Comparison of ENCODE assay signal across 33 cellular contexts in genomic region chr15:40287968-40288367, GRCh38. TPM values are rescaled to one million over a fixed set of nuclear protein-coding genes. Genes with fewer than 3 reads are reported as not detected.
DNase-seq lines count a peak whose midpoint lies in the region; ATAC-seq and TF ChIP-seq lines count a peak whose summit lies in the region.
"Had no signal": no experiment of that assay in that cellular context is flagged by ENCODE, and none has a peak within 500 bp of the region (broad histone marks: within the 10 kb centered on the region; RNA-seq: fewer than 3 reads in every experiment).

No MANE protein-coding gene starts in this region.

- H3K36me3 Mint-ChIP-seq in T-helper 17 cell (ENCODE audit: low read depth) = peaks cover 2% of the 10 kb centered on the region
- H3K36me3 Mint-ChIP-seq: mesothelial cell of epicardium, WTC11 had no signal

- no peaks in the 10 kb centered on the region for H3K79me2 ChIP-seq in mesendoderm (ENCODE audit: control insufficient read depth, insufficient read depth, low read length)

- peaks cover 2% of the 10 kb centered on the region for H3K4me1 Mint-ChIP-seq in T-helper 17 cell

- POLR2A ChIA-PET in GM10248 (lab: Yijun Ruan, JAX) = no interaction called here

- peak in 2 of 3 donors; percentile 53 to 66 for DNase-seq in right cardiac atrium
- DNase-seq in right atrium auricular region (ENCODE audit: low spot score) = no peak
- DNase-seq in T-helper 17 cell = no peak
- peak; percentile 35 for DNase-seq in mesendoderm
- no peak for DNase-seq in spleen
- DNase-seq in GM10248 (ENCODE audit: extremely low spot score) = no peak
- DNase-seq in D341Med (ENCODE audit: low spot score) = no peak
- DNase-seq: activated CD4-positive, alpha-beta T cell treated with anti-CD3 and anti-CD28 coated beads, Interleukin-2, amount 50 U/mL, for 1 hour; activated T-cell treated with anti-CD3 and anti-CD28 coated beads, Interleukin-2, amount 50 U/mL, for 1 hour; AML-193; CD8-positive, alpha-beta memory T cell; central memory CD4-positive, alpha-beta T cell; cortex of kidney; DMS 273 treated with DMSO at 0.1 percent for 48 hours; erythroblast; IMR-90; kidney; naive thymus-derived CD8-positive, alpha-beta T cell; NCI-H1048; NCI-H446 treated with DMSO at 0.1 percent for 48 hours; occipital lobe; stimulated activated naive B cell treated with anti-CD40 and anti-IgM and Interleukin-4, amounts not matched to agents 10 μg/mL and 1 μg/mL and 100 μg/mL, for 72 hours; SW 1271; T-helper 9 cell had no signal

- WGBS in right cardiac atrium = 57% methylated on average over 4 of the region's 4 CpGs
- WGBS in mesendoderm (ENCODE audit: extremely low coverage, insufficient coverage, low lambda C conversion rate) = no CpG with 5 or more reads among the region's 4 CpGs
- WGBS in spleen, 5 donors = 79 to 100% (median 87%) methylated on average over 4 of the region's 4 CpGs

- H2BK120ac ChIP-seq in mesendoderm (ENCODE audit: low read depth, low read length) = no peak overlapping the region

- no peak overlapping the region for H2BK15ac ChIP-seq in mesendoderm (replicated peaks; ENCODE audit: low read depth)

- H3K4me2 ChIP-seq in mesendoderm (ENCODE audit: low read length) = no peak overlapping the region

- H3K4ac ChIP-seq in mesendoderm (ENCODE audit: low read depth, low read length) = no peak overlapping the region

- CTCF ChIA-PET in GM10248 (lab: Yijun Ruan, JAX) = interaction anchor here (1.1 to 11.5 kb wide), 7 partner anchors 9 to 133 kb away, joined by 5 to 82 read pairs (median 10); partner anchors contain the start of gene PLCB2

- H3K27me3 Mint-ChIP-seq in T-helper 17 cell = no peaks in the 10 kb centered on the region
- H3K27me3 Mint-ChIP-seq: CD8-positive, alpha-beta memory T cell; naive thymus-derived CD8-positive, alpha-beta T cell; stimulated activated naive B cell treated with anti-CD40 and anti-IgM and Interleukin-4, amounts not matched to agents 10 μg/mL and 1 μg/mL and 100 μg/mL, for 72 hours had no signal

- H3K9ac ChIP-seq in mesendoderm (ENCODE audit: low read length) = no peak overlapping the region

- peaks cover 4% of the 10 kb centered on the region for H3K4me1 ChIP-seq in right cardiac atrium (ENCODE audit: control insufficient read depth, insufficient read depth, low read length)
- H3K4me1 ChIP-seq in right atrium auricular region = peaks cover 0 to 48% of the 10 kb centered on the region in 2 donors
- peaks cover 13% of the 10 kb centered on the region for H3K4me1 ChIP-seq in mesendoderm (ENCODE audit: control insufficient read depth, low read depth, low read length)
- peaks cover 5 to 47% (median 12%) of the 10 kb centered on the region in 6 donors for H3K4me1 ChIP-seq in spleen

- no peak overlapping the region for H3K18ac ChIP-seq in mesendoderm (ENCODE audit: low read length)

- ATAC-seq in right cardiac atrium = no peak
- no peak for ATAC-seq in T-helper 17 cell
- ATAC-seq in GM19452 (IDR thresholded peaks at IDR 0.05; ENCODE audit: unreplicated experiment) = no peak
- ATAC-seq: naive thymus-derived CD8-positive, alpha-beta T cell; stimulated activated naive B cell treated with anti-CD40 and anti-IgM and Interleukin-4, amounts not matched to agents 10 μg/mL and 1 μg/mL and 100 μg/mL, for 72 hours; WTC11 had no signal

- H3K27me3 ChIP-seq in right cardiac atrium (ENCODE audit: control insufficient read depth, insufficient read depth) (no peaks in the 10 kb centered on the region), right atrium auricular region (peaks cover 0 to 2% of the 10 kb centered on the region in 2 donors), mesendoderm (ENCODE audit: insufficient read depth, low read length, poor library complexity) (peaks cover 11% of the 10 kb centered on the region), spleen (replicated peaks in 1 of 7) (peaks cover 0 to 25% (median 10%) of the 10 kb centered on the region in 7 donors)

- no peaks in the 10 kb centered on the region for H3K36me3 ChIP-seq in right atrium auricular region
- H3K36me3 ChIP-seq in mesendoderm (ENCODE audit: control insufficient read depth, insufficient read depth, low read length) = no peaks in the 10 kb centered on the region
- peaks cover 0 to 70% (median 47%) of the 10 kb centered on the region in 6 donors for H3K36me3 ChIP-seq in spleen
- H3K36me3 ChIP-seq: suprapubic skin had no signal

- H3K79me1 ChIP-seq in mesendoderm (ENCODE audit: low read length) = no peaks in the 10 kb centered on the region

- H3K27ac Mint-ChIP-seq in T-helper 17 cell = peak overlapping the region; percentile 74
- H3K27ac Mint-ChIP-seq: mesothelial cell of epicardium; naive thymus-derived CD8-positive, alpha-beta T cell; stimulated activated naive B cell treated with anti-CD40 and anti-IgM and Interleukin-4, amounts not matched to agents 10 μg/mL and 1 μg/mL and 100 μg/mL, for 72 hours; WTC11 had no signal

- no peak overlapping the region for H3K56ac ChIP-seq in mesendoderm (ENCODE audit: low read length)

- no peak overlapping the region for H3K4me3 Mint-ChIP-seq in T-helper 17 cell
- H3K4me3 Mint-ChIP-seq: mesothelial cell of epicardium; naive thymus-derived CD8-positive, alpha-beta T cell; stimulated activated naive B cell treated with anti-CD40 and anti-IgM and Interleukin-4, amounts not matched to agents 10 μg/mL and 1 μg/mL and 100 μg/mL, for 72 hours; WTC11 had no signal

- H3K4me3 ChIP-seq in right cardiac atrium (ENCODE audit: low read length) (no peak overlapping the region), right atrium auricular region (no peak overlapping the region), mesendoderm (ENCODE audit: low read length) (no peak overlapping the region), spleen (no peak overlapping the region)
- H3K4me3 ChIP-seq: heart left ventricle, suprapubic skin had no signal

- H3K9me3 ChIP-seq in right cardiac atrium (ENCODE audit: control insufficient read depth, low read length) (no peaks in the 10 kb centered on the region), right atrium auricular region (no peaks in the 10 kb centered on the region), T-helper 17 cell (ENCODE audit: control insufficient read depth, low read length, poor library complexity, severe bottlenecking) (no peaks in the 10 kb centered on the region), spleen (no peaks in the 10 kb centered on the region)
- H3K9me3 ChIP-seq: heart left ventricle, suprapubic skin had no signal

- H4K8ac ChIP-seq in mesendoderm (ENCODE audit: low read depth, low read length) = no peak overlapping the region

- H3K27ac ChIP-seq in right cardiac atrium (ENCODE audit: low read length) = no peak overlapping the region
- H3K27ac ChIP-seq in right atrium auricular region = no peak overlapping the region
- no peak overlapping the region for H3K27ac ChIP-seq in mesendoderm (ENCODE audit: low read depth, low read length)
- no peak overlapping the region for H3K27ac ChIP-seq in spleen
- H3K27ac ChIP-seq: heart left ventricle, suprapubic skin had no signal

- H2AK5ac ChIP-seq in mesendoderm (ENCODE audit: low read length) = no peak overlapping the region

- no peak overlapping the region for H4K5ac ChIP-seq in mesendoderm (ENCODE audit: low read length)

- intact Hi-C loops in right cardiac atrium (cut with DNase I) (loop anchor here in 1 of 4 donors (10.0 kb wide), 1 partner anchor 127 kb away; no protein-coding TSS in a partner anchor), spleen (cut with DNase I; ENCODE audit: low total_unique reads) (no loop called here)

- H3K23ac ChIP-seq in mesendoderm (ENCODE audit: low read length) = no peak overlapping the region

- no peak overlapping the region for H2BK5ac ChIP-seq in mesendoderm (ENCODE audit: low read length)

- no peak for TF ChIP-seq CTCF in right atrium auricular region (IDR thresholded peaks at IDR 0.05)
- TF ChIP-seq CTCF in spleen (IDR thresholded peaks at IDR 0.05 in 8 of 11, conservative IDR thresholded peaks at IDR 0.05 in 3 of 11) = no peak
- no peak for TF ChIP-seq CTCF in GM10248 (IDR thresholded peaks at IDR 0.05; ENCODE audit: control extremely low read depth, extremely low read depth, low read depth, missing control alignments)

- no peak for TF ChIP-seq POLR2A in spleen (IDR thresholded peaks at IDR 0.05)

RNA-seq across cellular contexts. Expression of gene ANKRD63, which starts 5.1 kb away (rescaled TPM):
- total RNA-seq in right cardiac atrium = 1 to 10 TPM in 3 of 4 donors, under 1 TPM in 1; 0.42 to 5.0 (median 4.4) TPM
- polyA plus RNA-seq in right cardiac atrium = 0.68 TPM
- 1 to 10 TPM in 1 of 2 donors, under 1 TPM in 1; 0.44 to 1.3 TPM for total RNA-seq in right atrium auricular region
- total RNA-seq in T-helper 17 cell = under 1 TPM in 1 of 2 donors, not detected in 1; 0.42 TPM
- polyA plus RNA-seq in mesendoderm (2013, experiment 1 of 2) = 0.04 TPM
- polyA plus RNA-seq in mesendoderm (2013, experiment 2 of 2) = 0.06 TPM
- not detected for total RNA-seq in spleen
- polyA plus RNA-seq in spleen = not detected
- total RNA-seq: CD8-positive, alpha-beta memory T cell; fibroblast of villous mesenchyme; IMR-90; kidney; lower leg skin; occipital lobe; suprapubic skin; ureter had no signal
- polyA plus RNA-seq: CD8-positive, alpha-beta memory T cell; heart left ventricle; IMR-90 had no signal

RNA-seq across cellular contexts. Expression of gene PLCB2, which starts 19.8 kb away (rescaled TPM):
- total RNA-seq in right cardiac atrium = 10 to 100 TPM; 11.5 to 28.9 (median 21.7) TPM
- 18.5 TPM for polyA plus RNA-seq in right cardiac atrium
- 1 to 10 TPM; 1.9 to 8.4 TPM for total RNA-seq in right atrium auricular region
- 100 to 1,000 TPM; 228 to 238 TPM for total RNA-seq in T-helper 17 cell
- polyA plus RNA-seq in mesendoderm (2013, experiment 1 of 2) = 7.6 TPM
- 7.0 TPM for polyA plus RNA-seq in mesendoderm (2013, experiment 2 of 2)
- 100 to 1,000 TPM; 175 to 247 (median 189) TPM for total RNA-seq in spleen
- polyA plus RNA-seq in spleen = 100 to 1,000 TPM in 2 of 3 donors, 10 to 100 TPM in 1; 63.8 to 190 (median 168) TPM

RNA-seq across cellular contexts. Expression of gene INAFM2, which starts 35.5 kb away (rescaled TPM):
- total RNA-seq in right cardiac atrium (100 to 1,000 TPM in 1 of 4 donors, 10 to 100 TPM in 3; 72.6 to 115 (median 74.1) TPM), right atrium auricular region (10 to 100 TPM; 45.5 to 48.9 TPM), T-helper 17 cell (10 to 100 TPM in 1 of 2 donors, 1 to 10 TPM in 1; 9.2 to 48.3 TPM), spleen (10 to 100 TPM; 16.8 to 29.6 (median 22.9) TPM)
- polyA plus RNA-seq in right cardiac atrium (47.3 TPM), spleen (10 to 100 TPM in 1 of 3 donors, 1 to 10 TPM in 2; 7.4 to 10.9 (median 9.8) TPM)
- 17.9 TPM for polyA plus RNA-seq in mesendoderm (2013, experiment 1 of 2)
- polyA plus RNA-seq in mesendoderm (2013, experiment 2 of 2) = 17.4 TPM

RNA-seq across cellular contexts. Expression of gene PAK6, which starts 49.1 kb away (rescaled TPM):
- total RNA-seq in right cardiac atrium (10 to 100 TPM in 3 of 4 donors, 1 to 10 TPM in 1; 9.2 to 22.6 (median 16.8) TPM), right atrium auricular region (10 to 100 TPM; 15.3 to 32.5 TPM), T-helper 17 cell (not detected), spleen (1 to 10 TPM; 1.5 to 5.4 (median 2.0) TPM)
- polyA plus RNA-seq in right cardiac atrium (13.0 TPM), spleen (under 1 TPM; 0.24 to 0.46 (median 0.38) TPM)
- polyA plus RNA-seq in mesendoderm (2013, experiment 1 of 2) = 5.8 TPM
- polyA plus RNA-seq in mesendoderm (2013, experiment 2 of 2) = 6.7 TPM
- total RNA-seq: IMR-90; naive thymus-derived CD8-positive, alpha-beta T cell; pulmonary artery endothelial cell had no signal

RNA-seq across cellular contexts. Expression of gene CCDC9B, which starts 52.8 kb away (rescaled TPM):
- total RNA-seq in right cardiac atrium = 100 to 1,000 TPM in 3 of 4 donors, 10 to 100 TPM in 1; 71.9 to 144 (median 131) TPM
- polyA plus RNA-seq in right cardiac atrium = 99.7 TPM
- 10 to 100 TPM; 31.8 to 32.2 TPM for total RNA-seq in right atrium auricular region
- 1 to 10 TPM; 4.1 to 5.3 TPM for total RNA-seq in T-helper 17 cell
- 0.44 TPM for polyA plus RNA-seq in mesendoderm (2013, experiment 1 of 2)
- polyA plus RNA-seq in mesendoderm (2013, experiment 2 of 2) = 0.29 TPM
- 10 to 100 TPM in 3 of 7 donors, 1 to 10 TPM in 4; 3.5 to 19.4 (median 9.4) TPM for total RNA-seq in spleen
- polyA plus RNA-seq in spleen = 1 to 10 TPM; 2.2 to 8.0 (median 3.1) TPM

Comparison
In these comparisons a context has a peak if more than half of its experiments do, and no peak if none do; other contexts are left out.
1. DNase-seq: peak in right cardiac atrium (2 of 3) and mesendoderm (single experiment); none in right atrium auricular region (single experiment), T-helper 17 cell (0 of 3), spleen (single experiment), GM10248 (single experiment) and D341Med (single experiment).
2. RNA of gene PLCB2, which starts 19.8 kb away (total RNA-seq): 228 to 238 TPM in T-helper 17 cell and 175 to 247 TPM in spleen; 11.5 to 28.9 TPM in right cardiac atrium and 1.9 to 8.4 TPM in right atrium auricular region; every median in the first group is over 4 times any median in the second.